Comparison of ENCODE assay signal across 30 cellular contexts in genomic region chr2:208793434-208793833, GRCh38.
"Had no signal": no experiment of that assay in that cellular context is flagged by ENCODE, and none has a peak within 500 bp of the region (broad histone marks: within the 10 kb centered on the region; RNA-seq: fewer than 3 reads in every experiment).

No MANE protein-coding gene starts in this region.

- H3K27ac ChIP-seq: ascending aorta, breast epithelium, cardiac muscle cell, colonic mucosa, epithelial cell of prostate, WERI-Rb-1 had no signal

- H3K4me1 Mint-ChIP-seq: activated B cell treated with CpG ODN at 0.5 μM for 24 hours; activated CD4-positive, alpha-beta memory T cell treated with anti-CD3 and anti-CD28 coated beads, Interleukin-2, amount 10 ng/mL, durations not matched to agents 7 days and 5 days; activated naive CD4-positive, alpha-beta T cell treated with anti-CD3 and anti-CD28 coated beads, Interleukin-2, amount 10 ng/mL, durations not matched to agents 7 days and 5 days; activated naive CD8-positive, alpha-beta T cell treated with anti-CD3 and anti-CD28 coated beads, Interleukin-2, amount 10 ng/mL, durations not matched to agents 7 days and 5 days; T-helper 17 cell had no signal

- FAIRE-seq: endothelial cell of umbilical vein, frontal cortex had no signal

- H3K4me3 ChIP-seq: ascending aorta, breast epithelium, cardiac muscle cell, colonic mucosa had no signal

- H3K27me3 Mint-ChIP-seq: activated B cell treated with CpG ODN at 0.5 μM for 24 hours; activated CD4-positive, alpha-beta memory T cell treated with anti-CD3 and anti-CD28 coated beads, Interleukin-2, amount 10 ng/mL, durations not matched to agents 7 days and 5 days; activated naive CD4-positive, alpha-beta T cell treated with anti-CD3 and anti-CD28 coated beads, Interleukin-2, amount 10 ng/mL, durations not matched to agents 7 days and 5 days; activated naive CD8-positive, alpha-beta T cell treated with anti-CD3 and anti-CD28 coated beads, Interleukin-2, amount 10 ng/mL, durations not matched to agents 7 days and 5 days; activated T-cell treated with anti-CD3 and anti-CD28 coated beads, Interleukin-2, amount 50 U/mL, for 24 hours; brain; T-helper 17 cell had no signal

- H3K27ac Mint-ChIP-seq: activated B cell treated with CpG ODN at 0.5 μM for 24 hours; activated CD4-positive, alpha-beta memory T cell treated with anti-CD3 and anti-CD28 coated beads, Interleukin-2, amount 10 ng/mL, durations not matched to agents 7 days and 5 days; activated naive CD4-positive, alpha-beta T cell treated with anti-CD3 and anti-CD28 coated beads, Interleukin-2, amount 10 ng/mL, durations not matched to agents 7 days and 5 days; activated naive CD4-positive, alpha-beta T cell treated with anti-CD3 and anti-CD28 coated beads, Interleukin-2, amount 50 U/mL, for 72 hours; activated naive CD8-positive, alpha-beta T cell treated with anti-CD3 and anti-CD28 coated beads, Interleukin-2, amount 10 ng/mL, durations not matched to agents 7 days and 5 days; activated T-cell treated with anti-CD3 and anti-CD28 coated beads, Interleukin-2, amount 50 U/mL, for 24 hours; activated T-cell treated with anti-CD3 and anti-CD28 coated beads, Interleukin-2, amount 50 U/mL, for 72 hours; brain; T-helper 17 cell; T-helper 2 cell treated with Interferon-gamma antibody and Interleukin-4, amounts not matched to agents 5 μg/mL and 100 μg/mL, for 36 hours had no signal

- H3K4me1 ChIP-seq: ascending aorta, breast epithelium, colonic mucosa had no signal

- H3K27me3 ChIP-seq: ascending aorta, breast epithelium, cardiac muscle cell, colonic mucosa had no signal

- H3K36me3 ChIP-seq: ascending aorta, breast epithelium, cardiac muscle cell, colonic mucosa, WERI-Rb-1 had no signal

- ATAC-seq: activated CD4-positive, CD25-positive, alpha-beta regulatory T cell treated with anti-CD3 and anti-CD28 coated beads, Interleukin-2, amount 50 U/mL, for 24 hours; activated naive CD4-positive, alpha-beta T cell treated with anti-CD3 and anti-CD28 coated beads, Interleukin-2, amount 50 U/mL, for 72 hours; activated T-cell treated with anti-CD3 and anti-CD28 coated beads, Interleukin-2, amount 50 U/mL, for 72 hours; T-helper 17 cell had no signal

- H3K4me3 Mint-ChIP-seq: activated B cell treated with CpG ODN at 0.5 μM for 24 hours; activated CD4-positive, alpha-beta memory T cell treated with anti-CD3 and anti-CD28 coated beads, Interleukin-2, amount 10 ng/mL, durations not matched to agents 7 days and 5 days; activated naive CD4-positive, alpha-beta T cell treated with anti-CD3 and anti-CD28 coated beads, Interleukin-2, amount 10 ng/mL, durations not matched to agents 7 days and 5 days; activated naive CD8-positive, alpha-beta T cell treated with anti-CD3 and anti-CD28 coated beads, Interleukin-2, amount 10 ng/mL, durations not matched to agents 7 days and 5 days; activated T-cell treated with anti-CD3 and anti-CD28 coated beads, Interleukin-2, amount 50 U/mL, for 24 hours; activated T-cell treated with anti-CD3 and anti-CD28 coated beads, Interleukin-2, amount 50 U/mL, for 72 hours; brain; T-helper 17 cell; T-helper 2 cell treated with Interferon-gamma antibody and Interleukin-4, amounts not matched to agents 5 μg/mL and 100 μg/mL, for 36 hours had no signal

- H3K36me3 Mint-ChIP-seq: activated naive CD4-positive, alpha-beta T cell treated with anti-CD3 and anti-CD28 coated beads, Interleukin-2, amount 10 ng/mL, durations not matched to agents 7 days and 5 days; activated naive CD4-positive, alpha-beta T cell treated with anti-CD3 and anti-CD28 coated beads, Interleukin-2, amount 50 U/mL, for 72 hours; activated naive CD8-positive, alpha-beta T cell treated with anti-CD3 and anti-CD28 coated beads, Interleukin-2, amount 10 ng/mL, durations not matched to agents 7 days and 5 days; brain had no signal

- H3K9me3 Mint-ChIP-seq: activated B cell treated with CpG ODN at 0.5 μM for 24 hours; activated naive CD8-positive, alpha-beta T cell treated with anti-CD3 and anti-CD28 coated beads, Interleukin-2, amount 10 ng/mL, durations not matched to agents 7 days and 5 days; activated T-cell treated with anti-CD3 and anti-CD28 coated beads, Interleukin-2, amount 50 U/mL, for 24 hours; T-helper 2 cell treated with Interferon-gamma antibody and Interleukin-4, amounts not matched to agents 5 μg/mL and 100 μg/mL, for 36 hours had no signal

- DNase-seq: activated B cell treated with CpG ODN at 0.5 μM for 24 hours; activated CD4-positive, alpha-beta memory T cell treated with anti-CD3 and anti-CD28 coated beads, Interleukin-2, amount 10 ng/mL, durations not matched to agents 7 days and 5 days; activated CD4-positive, alpha-beta T cell treated with anti-CD3 and anti-CD28 coated beads for 48 hours; activated CD8-positive, alpha-beta memory T cell treated with anti-CD3 and anti-CD28 coated beads, Interleukin-2, amount 50 U/mL, for 48 hours; activated gamma-delta T cell; activated naive CD4-positive, alpha-beta T cell; activated naive CD4-positive, alpha-beta T cell treated with anti-CD3 and anti-CD28 coated beads, Interleukin-2, amount 10 ng/mL, durations not matched to agents 7 days and 5 days; activated naive CD8-positive, alpha-beta T cell treated with anti-CD3 and anti-CD28 coated beads, Interleukin-2, amount 10 ng/mL, durations not matched to agents 7 days and 5 days; activated T-cell treated with anti-CD3 and anti-CD28 coated beads for 4 hours; activated T-cell treated with anti-CD3 and anti-CD28 coated beads, Interleukin-2, amount 50 U/mL, for 24 hours; activated T-cell treated with anti-CD3 and anti-CD28 coated beads, Interleukin-2, amount 50 U/mL, for 72 hours; central memory CD4-positive, alpha-beta T cell; cerebellar nuclear complex; colonic mucosa; effector CD8-positive, alpha-beta T cell; foreskin fibroblast; head of caudate nucleus; T-helper 17 cell; T1000; WERI-Rb-1 had no signal

- H3K9me3 ChIP-seq: ascending aorta, breast epithelium, colonic mucosa had no signal
